ENCODE assay signal across 13 cellular contexts in the genomic region with DNA sequence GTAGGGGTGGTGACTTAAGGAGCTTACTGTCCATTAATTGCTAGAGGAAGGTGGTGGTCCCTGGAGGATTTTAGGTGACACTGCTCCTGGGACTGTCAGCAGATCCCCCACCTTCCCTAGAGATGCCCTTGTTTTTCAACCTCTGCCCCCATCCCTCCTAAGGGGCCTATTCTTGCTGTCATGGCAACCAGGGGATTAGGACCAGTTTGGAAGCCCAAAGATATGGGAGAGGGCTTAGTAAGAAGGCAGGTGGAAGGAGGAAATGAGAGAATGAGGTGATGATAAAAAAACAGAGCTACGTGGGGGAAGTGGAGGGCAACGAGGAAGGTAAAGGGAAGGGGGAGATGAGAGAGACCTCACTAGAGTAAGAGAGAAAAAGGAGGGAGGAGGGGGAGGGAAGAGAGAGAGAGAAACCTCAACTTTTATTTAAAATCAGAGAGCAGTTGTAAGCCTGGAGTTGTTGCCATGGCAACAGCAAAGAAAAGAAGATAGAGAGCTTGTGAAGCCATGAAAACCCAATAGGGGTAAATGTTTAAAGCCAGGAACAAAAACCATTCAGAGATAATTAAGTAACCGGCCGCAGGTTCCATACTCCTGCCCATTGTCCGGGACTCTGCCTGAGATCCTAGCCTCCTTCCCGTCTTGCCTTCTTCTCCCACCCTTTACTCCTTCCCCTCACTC. TPM values are rescaled to one million over a fixed set of nuclear protein-coding genes. Genes with fewer than 3 reads are reported as not detected.
DNase-seq lines count a peak whose midpoint lies in the region; ATAC-seq and TF ChIP-seq lines count a peak whose summit lies in the region.
"Had no signal": no experiment of that assay in that cellular context is flagged by ENCODE, and none has a peak within 500 bp of the region (broad histone marks: within the 10 kb centered on the region; RNA-seq: fewer than 3 reads in every experiment).

No MANE protein-coding gene starts in this region.

- CTCF ChIA-PET in Panc1 (lab: Charles Lee) (no interaction called here), HEK293T (lab: Yijun Ruan, JAX) (interaction anchor here (1.4 kb wide), 1 partner anchor 22 kb away, joined by 5 read pairs; no protein-coding TSS in a partner anchor)

- POLR2A ChIA-PET in Panc1 (lab: Charles Lee): interaction anchor here (0.7 kb wide), 1 partner anchor 10 kb away, joined by 3 read pairs; no protein-coding TSS in a partner anchor
- POLR2A ChIA-PET in HEK293T (lab: Yijun Ruan, JAX): no interaction called here

- H3K27ac ChIP-seq in Panc1 (ENCODE audit: low read length): peak overlapping the region; percentile 100

- H3K4me1 Mint-ChIP-seq in activated T-cell treated with anti-CD3 and anti-CD28 coated beads, Interleukin-2, amount 50 U/mL, for 72 hours (ENCODE audit: low read depth): no peaks in the 10 kb centered on the region
- H3K4me1 Mint-ChIP-seq in activated naive CD8-positive, alpha-beta T cell treated with anti-CD3 and anti-CD28 coated beads for 36 hours: no peaks in the 10 kb centered on the region

- no peaks in the 10 kb centered on the region for H3K9me3 ChIP-seq in ES-I3 (ENCODE audit: control insufficient read depth, insufficient read depth, low read length)
- no peaks in the 10 kb centered on the region for H3K9me3 ChIP-seq in Panc1 (ENCODE audit: control insufficient read depth, insufficient read depth, low read depth, low read length)
- H3K9me3 ChIP-seq: Peyer's patch had no signal

- BruUV-seq in Panc1 (replicated peaks; lab: Mats Ljungman, UMichigan): no TSS peak

- no peaks in the 10 kb centered on the region for H3K36me3 Mint-ChIP-seq in activated T-cell treated with anti-CD3 and anti-CD28 coated beads, Interleukin-2, amount 50 U/mL, for 72 hours (ENCODE audit: insufficient read depth in 2 of 2)
- H3K36me3 Mint-ChIP-seq in activated naive CD8-positive, alpha-beta T cell treated with anti-CD3 and anti-CD28 coated beads for 36 hours: no peaks in the 10 kb centered on the region
- H3K36me3 Mint-ChIP-seq: memory B cell had no signal

- H3K4me3 ChIP-seq in Panc1 (ENCODE audit: low read depth in 2 of 2, low read length in 2 of 2): no peak overlapping the region
- no peak overlapping the region for H3K4me3 ChIP-seq in fibroblast of pulmonary artery (replicated peaks; ENCODE audit: low read depth, low read length)
- H3K4me3 ChIP-seq: Peyer's patch had no signal

- peaks cover 76% of the 10 kb centered on the region for H3K4me1 ChIP-seq in ES-I3 (ENCODE audit: insufficient read depth, low read length)
- H3K4me1 ChIP-seq in Panc1 (ENCODE audit: control insufficient read depth, insufficient read depth, low read length): peaks cover 95% of the 10 kb centered on the region

- no peaks in the 10 kb centered on the region for H3K27me3 ChIP-seq in Panc1 (ENCODE audit: control insufficient read depth, insufficient read depth, low read length)
- H3K27me3 ChIP-seq: Peyer's patch had no signal

- no peak overlapping the region for H3K4me3 Mint-ChIP-seq in activated T-cell treated with anti-CD3 and anti-CD28 coated beads, Interleukin-2, amount 50 U/mL, for 72 hours
- H3K4me3 Mint-ChIP-seq in activated naive CD8-positive, alpha-beta T cell treated with anti-CD3 and anti-CD28 coated beads for 36 hours: no peak overlapping the region
- H3K4me3 Mint-ChIP-seq: memory B cell had no signal

- no peak for ATAC-seq in Panc1
- no peak for ATAC-seq in activated T-cell treated with anti-CD3 and anti-CD28 coated beads, Interleukin-2, amount 50 U/mL, for 72 hours (replicated peaks in 1 of 2)

- DNase-seq in Panc1 (ENCODE audit: low read depth, low spot score) (no peak), fibroblast of pulmonary artery (ENCODE audit: low read depth) (peak; percentile 58), putamen (ENCODE audit: low spot score) (peak; percentile 40), midbrain (lab: John Stamatoyannopoulos, UW) (no peak), HEK293T (ENCODE audit: extremely low spot score) (no peak)
- no peak for DNase-seq in activated T-cell treated with anti-CD3 and anti-CD28 coated beads, Interleukin-2, amount 50 U/mL, for 72 hours
- DNase-seq in activated naive CD8-positive, alpha-beta T cell treated with anti-CD3 and anti-CD28 coated beads for 36 hours: no peak
- DNase-seq: activated T-cell treated with anti-CD3 and anti-CD28 coated beads, Interleukin-2, amount 50 U/mL, for 1 hour; NCI-H1436 treated with DMSO at 0.1 percent for 48 hours; Peyer's patch; stimulated activated CD4-positive, alpha-beta T cell treated with anti-CD3 and anti-CD28 coated beads, Interleukin-12 subunit alpha, Interleukin-12 subunit beta, amount 100 ng/mL, for 4 hours had no signal

- peak overlapping the region; percentile 29; the same call in 1 of the 2 replicates for H3K9ac ChIP-seq in ES-I3 (ENCODE audit: low read depth, low read length)

- H3K36me3 ChIP-seq in ES-I3 (ENCODE audit: insufficient read depth, low read length): no peaks in the 10 kb centered on the region
- H3K36me3 ChIP-seq in Panc1 (ENCODE audit: control insufficient read depth, insufficient read depth, low read length): no peaks in the 10 kb centered on the region
- H3K36me3 ChIP-seq: Peyer's patch had no signal

- no peak overlapping the region for H3K27ac Mint-ChIP-seq in activated T-cell treated with anti-CD3 and anti-CD28 coated beads, Interleukin-2, amount 50 U/mL, for 72 hours
- no peak overlapping the region for H3K27ac Mint-ChIP-seq in activated naive CD8-positive, alpha-beta T cell treated with anti-CD3 and anti-CD28 coated beads for 36 hours
- H3K27ac Mint-ChIP-seq: memory B cell had no signal

- no peaks in the 10 kb centered on the region for H3K9me3 Mint-ChIP-seq in activated T-cell treated with anti-CD3 and anti-CD28 coated beads, Interleukin-2, amount 50 U/mL, for 72 hours
- no peaks in the 10 kb centered on the region for H3K9me3 Mint-ChIP-seq in activated naive CD8-positive, alpha-beta T cell treated with anti-CD3 and anti-CD28 coated beads for 36 hours
- H3K9me3 Mint-ChIP-seq: memory B cell had no signal

- H3K27me3 Mint-ChIP-seq in activated T-cell treated with anti-CD3 and anti-CD28 coated beads, Interleukin-2, amount 50 U/mL, for 72 hours (ENCODE audit: low read depth): no peaks in the 10 kb centered on the region
- H3K27me3 Mint-ChIP-seq in activated naive CD8-positive, alpha-beta T cell treated with anti-CD3 and anti-CD28 coated beads for 36 hours: peaks cover 7% of the 10 kb centered on the region

- no peak for TF ChIP-seq CTCF in Panc1 (IDR thresholded peaks at IDR 0.05)
- no peak for TF ChIP-seq CTCF in fibroblast of pulmonary artery (IDR thresholded peaks at IDR 0.05; ENCODE audit: low read length, missing control alignments)

- intact Hi-C loops in Panc1 (cut with micrococcal nuclease; ENCODE audit: unreplicated experiment): no loop called here

- in situ Hi-C loops in Panc1 (cut with HindIII; ENCODE audit: low pct_unique_long_range_greater_than_20kb, low sequenced_read_pairs): no loop called here

TF ChIP-seq in HEK293T, 16 proteins besides CTCF, POLR2A, EP300 and RAD21:
- TF ChIP-seq TARDBP (IDR thresholded peaks at IDR 0.05) (no peak), NFRKB (IDR thresholded peaks at IDR 0.05) (no peak), ARNT (IDR thresholded peaks at IDR 0.05) (no peak), FOXK2 (IDR thresholded peaks at IDR 0.05) (no peak), BHLHE40 (IDR thresholded peaks at IDR 0.05; ENCODE audit: borderline replicate concordance) (no peak), FOXA1 (IDR thresholded peaks at IDR 0.05) (no peak), ELF4 (IDR thresholded peaks at IDR 0.05) (no peak), SP1 (IDR thresholded peaks at IDR 0.05) (no peak)
- TF ChIP-seq, protein P1, sequence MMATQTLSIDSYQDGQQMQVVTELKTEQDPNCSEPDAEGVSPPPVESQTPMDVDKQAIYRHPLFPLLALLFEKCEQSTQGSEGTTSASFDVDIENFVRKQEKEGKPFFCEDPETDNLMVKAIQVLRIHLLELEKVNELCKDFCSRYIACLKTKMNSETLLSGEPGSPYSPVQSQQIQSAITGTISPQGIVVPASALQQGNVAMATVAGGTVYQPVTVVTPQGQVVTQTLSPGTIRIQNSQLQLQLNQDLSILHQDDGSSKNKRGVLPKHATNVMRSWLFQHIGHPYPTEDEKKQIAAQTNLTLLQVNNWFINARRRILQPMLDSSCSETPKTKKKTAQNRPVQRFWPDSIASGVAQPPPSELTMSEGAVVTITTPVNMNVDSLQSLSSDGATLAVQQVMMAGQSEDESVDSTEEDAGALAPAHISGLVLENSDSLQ (IDR thresholded peaks at IDR 0.05): no peak
TF ChIP-seq in HEK293T: peak in this region for 0.

RNA-seq across cellular contexts. Expression of a gene that starts 20.5 kb away (rescaled TPM):
- total RNA-seq in Panc1 (2021; ENCODE audit: unreplicated experiment): 145 TPM
- polyA plus RNA-seq in Panc1 (2012; ENCODE audit: insufficient read length): 95.3 TPM
- not detected for total RNA-seq in activated T-cell treated with anti-CD3 and anti-CD28 coated beads, Interleukin-2, amount 50 U/mL, for 72 hours
- total RNA-seq in activated naive CD8-positive, alpha-beta T cell treated with anti-CD3 and anti-CD28 coated beads for 36 hours: under 1 TPM; 0.10 to 0.16 TPM

Comparison
In these comparisons a context has a peak if more than half of its experiments do, and no peak if none do; other contexts are left out.
1. DNase-seq: peak in fibroblast of pulmonary artery (single experiment) and putamen (single experiment); none in Panc1 (single experiment), activated T-cell treated with anti-CD3 and anti-CD28 coated beads, Interleukin-2, amount 50 U/mL, for 72 hours (0 of 2), midbrain (single experiment), HEK293T (single experiment) and activated naive CD8-positive, alpha-beta T cell treated with anti-CD3 and anti-CD28 coated beads for 36 hours (single experiment).
2. RNA of a gene that starts 20.5 kb away (total RNA-seq): 145 TPM in Panc1 (single experiment); 0.10 to 0.16 TPM in activated naive CD8-positive, alpha-beta T cell treated with anti-CD3 and anti-CD28 coated beads for 36 hours and not detected in activated T-cell treated with anti-CD3 and anti-CD28 coated beads, Interleukin-2, amount 50 U/mL, for 72 hours; every median in the first group is over 100 times any median in the second.